1 cellular context compared by ENCODE assay signal in genomic region chr12:2959508-2960431, GRCh38.
A peak's percentile ranks its signal among the peaks of the same experiment; 100 is the strongest.
TF ChIP-seq lines count a peak whose summit lies in the region.

No MANE protein-coding gene starts in this region.

TF ChIP-seq in HepG2, 621 proteins besides CTCF, POLR2A, EP300 and RAD21 (continued from another document and continues in another):
- peak; percentile 90 for TF ChIP-seq ZBTB2 (CRISPR knock-in tag; IDR thresholded peaks at IDR 0.05; ENCODE audit: low read depth)
- TF ChIP-seq, protein P1, sequence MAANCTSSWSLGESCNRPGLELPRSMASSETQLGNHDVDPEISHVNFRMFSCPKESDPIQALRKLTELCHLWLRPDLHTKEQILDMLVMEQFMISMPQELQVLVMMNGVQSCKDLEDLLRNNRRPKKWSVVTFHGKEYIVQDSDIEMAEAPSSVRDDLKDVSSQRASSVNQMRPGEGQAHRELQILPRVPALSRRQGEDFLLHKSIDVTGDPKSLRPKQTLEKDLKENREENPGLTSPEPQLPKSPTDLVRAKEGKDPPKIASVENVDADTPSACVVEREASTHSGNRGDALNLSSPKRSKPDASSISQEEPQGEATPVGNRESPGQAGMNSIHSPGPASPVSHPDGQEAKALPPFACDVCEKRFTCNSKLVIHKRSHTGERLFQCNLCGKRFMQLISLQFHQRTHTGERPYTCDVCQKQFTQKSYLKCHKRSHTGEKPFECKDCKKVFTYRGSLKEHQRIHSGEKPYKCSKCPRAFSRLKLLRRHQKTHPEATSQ (CRISPR knock-in tag; IDR thresholded peaks at IDR 0.05; ENCODE audit: borderline replicate concordance) = peak; percentile 65; the same call in 1 of the 2 replicates
- TF ChIP-seq SALL1 (CRISPR knock-in tag; IDR thresholded peaks at IDR 0.05) = peak; percentile 55; the same call in 1 of the 2 replicates
- TF ChIP-seq TBL1XR1 (IDR thresholded peaks at IDR 0.05; ENCODE audit: borderline replicate concordance, low read length, partially characterized antibody) = no peak
- TF ChIP-seq ZNF572 (CRISPR knock-in tag; IDR thresholded peaks at IDR 0.05) = no peak
- 0 out of 2 replicates have a peak, but pooled peaks have one; percentile 4 for TF ChIP-seq ZNF773 (CRISPR knock-in tag; IDR thresholded peaks at IDR 0.05; ENCODE audit: borderline replicate concordance)
- TF ChIP-seq KAT2B (IDR thresholded peaks at IDR 0.05; ENCODE audit: borderline replicate concordance, low read depth, low read length) = no peak
- TF ChIP-seq ZNF746 (CRISPR knock-in tag; IDR thresholded peaks at IDR 0.05) = no peak
- TF ChIP-seq GTF3A (CRISPR knock-in tag; conservative IDR thresholded peaks at IDR 0.05) = no peak
- TF ChIP-seq, protein P2, sequence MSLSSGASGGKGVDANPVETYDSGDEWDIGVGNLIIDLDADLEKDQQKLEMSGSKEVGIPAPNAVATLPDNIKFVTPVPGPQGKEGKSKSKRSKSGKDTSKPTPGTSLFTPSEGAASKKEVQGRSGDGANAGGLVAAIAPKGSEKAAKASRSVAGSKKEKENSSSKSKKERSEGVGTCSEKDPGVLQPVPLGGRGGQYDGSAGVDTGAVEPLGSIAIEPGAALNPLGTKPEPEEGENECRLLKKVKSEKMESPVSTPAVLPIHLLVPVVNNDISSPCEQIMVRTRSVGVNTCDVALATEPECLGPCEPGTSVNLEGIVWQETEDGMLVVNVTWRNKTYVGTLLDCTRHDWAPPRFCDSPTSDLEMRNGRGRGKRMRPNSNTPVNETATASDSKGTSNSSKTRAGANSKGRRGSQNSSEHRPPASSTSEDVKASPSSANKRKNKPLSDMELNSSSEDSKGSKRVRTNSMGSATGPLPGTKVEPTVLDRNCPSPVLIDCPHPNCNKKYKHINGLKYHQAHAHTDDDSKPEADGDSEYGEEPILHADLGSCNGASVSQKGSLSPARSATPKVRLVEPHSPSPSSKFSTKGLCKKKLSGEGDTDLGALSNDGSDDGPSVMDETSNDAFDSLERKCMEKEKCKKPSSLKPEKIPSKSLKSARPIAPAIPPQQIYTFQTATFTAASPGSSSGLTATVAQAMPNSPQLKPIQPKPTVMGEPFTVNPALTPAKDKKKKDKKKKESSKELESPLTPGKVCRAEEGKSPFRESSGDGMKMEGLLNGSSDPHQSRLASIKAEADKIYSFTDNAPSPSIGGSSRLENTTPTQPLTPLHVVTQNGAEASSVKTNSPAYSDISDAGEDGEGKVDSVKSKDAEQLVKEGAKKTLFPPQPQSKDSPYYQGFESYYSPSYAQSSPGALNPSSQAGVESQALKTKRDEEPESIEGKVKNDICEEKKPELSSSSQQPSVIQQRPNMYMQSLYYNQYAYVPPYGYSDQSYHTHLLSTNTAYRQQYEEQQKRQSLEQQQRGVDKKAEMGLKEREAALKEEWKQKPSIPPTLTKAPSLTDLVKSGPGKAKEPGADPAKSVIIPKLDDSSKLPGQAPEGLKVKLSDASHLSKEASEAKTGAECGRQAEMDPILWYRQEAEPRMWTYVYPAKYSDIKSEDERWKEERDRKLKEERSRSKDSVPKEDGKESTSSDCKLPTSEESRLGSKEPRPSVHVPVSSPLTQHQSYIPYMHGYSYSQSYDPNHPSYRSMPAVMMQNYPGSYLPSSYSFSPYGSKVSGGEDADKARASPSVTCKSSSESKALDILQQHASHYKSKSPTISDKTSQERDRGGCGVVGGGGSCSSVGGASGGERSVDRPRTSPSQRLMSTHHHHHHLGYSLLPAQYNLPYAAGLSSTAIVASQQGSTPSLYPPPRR (CRISPR knock-in tag; IDR thresholded peaks at IDR 0.05; ENCODE audit: borderline replicate concordance) = 0 out of 2 replicates have a peak, but pooled peaks have one; percentile 28
- TF ChIP-seq NR0B2 (CRISPR knock-in tag; IDR thresholded peaks at IDR 0.05) = no peak
- peak; percentile 27; the same call in 1 of the 2 replicates for TF ChIP-seq KMT2B (CRISPR knock-in tag; IDR thresholded peaks at IDR 0.05)
- TF ChIP-seq MZF1 (CRISPR knock-in tag; IDR thresholded peaks at IDR 0.05; ENCODE audit: borderline replicate concordance) = no peak
- TF ChIP-seq ZBTB1 (CRISPR knock-in tag; IDR thresholded peaks at IDR 0.05; ENCODE audit: borderline replicate concordance) = no peak
- TF ChIP-seq SP2 (CRISPR knock-in tag; IDR thresholded peaks at IDR 0.05) = no peak
- 0 out of 2 replicates have a peak, but pooled peaks have one; percentile 18 for TF ChIP-seq ZBTB7A (CRISPR knock-in tag; IDR thresholded peaks at IDR 0.05)
- 0 out of 2 replicates have a peak, but pooled peaks have one; percentile 33 for TF ChIP-seq ZNF670 (CRISPR knock-in tag; IDR thresholded peaks at IDR 0.05; ENCODE audit: borderline replicate concordance)
- TF ChIP-seq ZNF563 (CRISPR knock-in tag; IDR thresholded peaks at IDR 0.05) = 0 out of 2 replicates have a peak, but pooled peaks have one; percentile 49
- TF ChIP-seq, protein P3, sequence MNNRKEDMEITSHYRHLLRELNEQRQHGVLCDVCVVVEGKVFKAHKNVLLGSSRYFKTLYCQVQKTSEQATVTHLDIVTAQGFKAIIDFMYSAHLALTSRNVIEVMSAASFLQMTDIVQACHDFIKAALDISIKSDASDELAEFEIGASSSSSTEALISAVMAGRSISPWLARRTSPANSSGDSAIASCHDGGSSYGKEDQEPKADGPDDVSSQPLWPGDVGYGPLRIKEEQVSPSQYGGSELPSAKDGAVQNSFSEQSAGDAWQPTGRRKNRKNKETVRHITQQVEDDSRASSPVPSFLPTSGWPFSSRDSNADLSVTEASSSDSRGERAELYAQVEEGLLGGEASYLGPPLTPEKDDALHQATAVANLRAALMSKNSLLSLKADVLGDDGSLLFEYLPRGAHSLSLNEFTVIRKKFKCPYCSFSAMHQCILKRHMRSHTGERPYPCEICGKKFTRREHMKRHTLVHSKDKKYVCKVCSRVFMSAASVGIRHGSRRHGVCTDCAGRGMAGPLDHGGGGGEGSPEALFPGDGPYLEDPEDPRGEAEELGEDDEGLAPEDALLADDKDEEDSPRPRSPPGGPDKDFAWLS (CRISPR knock-in tag; IDR thresholded peaks at IDR 0.05; ENCODE audit: borderline replicate concordance) = no peak
- no peak for TF ChIP-seq NR2F1 (CRISPR knock-in tag; IDR thresholded peaks at IDR 0.05)
- no peak for TF ChIP-seq ZFYVE20 (CRISPR knock-in tag; IDR thresholded peaks at IDR 0.05; ENCODE audit: borderline replicate concordance, low read depth)
- TF ChIP-seq ZNF788 (CRISPR knock-in tag; IDR thresholded peaks at IDR 0.05; ENCODE audit: borderline replicate concordance) = peak; percentile 74
- no peak for TF ChIP-seq AHR (CRISPR knock-in tag; IDR thresholded peaks at IDR 0.05)
- no peak; a peak in 1 of 4 replicates for TF ChIP-seq HMGXB4 (CRISPR knock-in tag; IDR thresholded peaks at IDR 0.05; ENCODE audit: borderline replicate concordance in 1 of 2, low read depth in 1 of 2)
- no peak for TF ChIP-seq MNT (IDR thresholded peaks at IDR 0.05)
- TF ChIP-seq SNAI1 (CRISPR knock-in tag; IDR thresholded peaks at IDR 0.05; ENCODE audit: borderline replicate concordance) = peak; percentile 75; the same call in 1 of the 2 replicates
- no peak; the same call in none of the 2 replicates for TF ChIP-seq NCOA2 (CRISPR knock-in tag; IDR thresholded peaks at IDR 0.05)
- TF ChIP-seq ZNF879 (CRISPR knock-in tag; IDR thresholded peaks at IDR 0.05) = peak; percentile 37; the same call in 1 of the 2 replicates
- no peak for TF ChIP-seq ZBTB8A (CRISPR knock-in tag; IDR thresholded peaks at IDR 0.05; ENCODE audit: borderline replicate concordance, low read depth)
- no peak for TF ChIP-seq DNMT3B (CRISPR knock-in tag; conservative IDR thresholded peaks at IDR 0.05)
- TF ChIP-seq RARG (CRISPR knock-in tag; IDR thresholded peaks at IDR 0.05; ENCODE audit: low read depth) = no peak
- TF ChIP-seq BRF2 (CRISPR knock-in tag; IDR thresholded peaks at IDR 0.05) = peak; percentile 81; the same call in 1 of the 2 replicates
- 0 out of 2 replicates have a peak, but pooled peaks have one; percentile 20 for TF ChIP-seq YEATS4 (CRISPR knock-in tag; IDR thresholded peaks at IDR 0.05; ENCODE audit: borderline replicate concordance)
- TF ChIP-seq SP140L (CRISPR knock-in tag; IDR thresholded peaks at IDR 0.05; ENCODE audit: borderline replicate concordance) = no peak
- no peak; the same call in 1 of the 2 replicates for TF ChIP-seq ZNF574 (CRISPR knock-in tag; IDR thresholded peaks at IDR 0.05)
- peak; percentile 78 for TF ChIP-seq ZNF629 (CRISPR knock-in tag; conservative IDR thresholded peaks at IDR 0.05)
- TF ChIP-seq ZNF124 (CRISPR knock-in tag; IDR thresholded peaks at IDR 0.05) = no peak
- peak; percentile 51 for TF ChIP-seq TBX2 (CRISPR knock-in tag; IDR thresholded peaks at IDR 0.05; ENCODE audit: borderline replicate concordance)
